16 cellular contexts compared by ENCODE assay signal in the genomic region with DNA sequence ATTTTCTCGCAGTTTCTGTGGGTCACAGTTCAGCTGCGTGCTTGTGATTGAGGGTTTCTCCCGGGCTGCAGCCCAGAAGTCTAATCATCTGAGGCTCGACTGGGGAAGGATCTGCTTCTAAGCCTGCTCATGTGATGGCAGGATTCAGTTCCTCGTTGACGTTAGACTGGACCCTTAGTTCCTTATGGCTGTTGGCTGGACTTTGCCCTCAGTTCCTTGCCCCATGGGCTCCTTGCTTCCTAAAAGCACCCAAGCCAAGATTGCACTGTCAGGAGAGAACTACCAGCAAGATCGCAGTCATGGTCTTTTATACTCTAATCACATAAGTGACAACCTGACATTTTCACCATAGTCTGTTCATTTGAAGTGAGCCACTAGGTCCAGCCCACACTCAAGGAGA.
A peak's percentile ranks its signal among the peaks of the same experiment; 100 is the strongest.
DNase-seq lines count a peak whose midpoint lies in the region; ATAC-seq and TF ChIP-seq lines count a peak whose summit lies in the region.
"Had no signal": no experiment of that assay in that cellular context is flagged by ENCODE, and none has a peak within 500 bp of the region (broad histone marks: within the 10 kb centered on the region; RNA-seq: fewer than 3 reads in every experiment).

No MANE protein-coding gene starts in this region.

- H3K36me3 ChIP-seq in HCT116 (ENCODE audit: control insufficient read depth in 1 of 2, insufficient read depth in 2 of 2, low read length in 2 of 2), result no peaks in the 10 kb centered on the region
- H3K36me3 ChIP-seq in upper lobe of right lung, result no peaks in the 10 kb centered on the region
- H3K36me3 ChIP-seq: HAP-1 had no signal

- no peaks in the 10 kb centered on the region for H3K79me2 ChIP-seq in HCT116 (ENCODE audit: insufficient read depth, low read length)

- no peak for TF ChIP-seq POLR2A in HCT116 (IDR thresholded peaks at IDR 0.05; ENCODE audit: borderline replicate concordance, extremely low read depth, insufficient read depth, insufficient read length)

- H3K4me1 ChIP-seq in HCT116 (ENCODE audit: control insufficient read depth in 1 of 2, insufficient read depth in 2 of 2, low read length in 2 of 2) (peaks cover 52 to 62% of the 10 kb centered on the region in 2 experiments), upper lobe of right lung (peaks cover 22% of the 10 kb centered on the region)
- H3K4me1 ChIP-seq: HAP-1 had no signal

- BruUV-seq in HCT116 (replicated peaks; lab: Mats Ljungman, UMichigan), result no TSS peak

- CTCF ChIA-PET in HCT116 (lab: Charles Lee), result interaction anchor here (1.3 to 5.1 kb wide), 2 partner anchors 9 to 15 kb away, joined by 3 to 32 read pairs; no protein-coding TSS in a partner anchor

- ATAC-seq in HCT116, result no peak
- peak; percentile 33 for ATAC-seq in upper lobe of right lung
- ATAC-seq in HG02884 (IDR thresholded peaks at IDR 0.05; ENCODE audit: unreplicated experiment), result no peak

- RAD21 ChIA-PET in HCT116 (lab: Charles Lee; ENCODE audit: low non-redundant PET in 1 of 2, low total read pairs in 2 of 2, uncharacterized antibody in 2 of 2, unreplicated experiment in 2 of 2), result no interaction called here

- H3K9ac ChIP-seq in HCT116 (ENCODE audit: low read length), result no peak overlapping the region

- peak overlapping the region; percentile 61 for H3K27ac ChIP-seq in HCT116 (ENCODE audit: low read depth, low read length)
- no peak overlapping the region for H3K27ac ChIP-seq in upper lobe of right lung

- H3K9me3 ChIP-seq in HCT116 (ENCODE audit: control insufficient read depth in 1 of 2, insufficient read depth in 1 of 2, low read depth in 1 of 2, low read length in 2 of 2), result no peaks in the 10 kb centered on the region
- no peaks in the 10 kb centered on the region for H3K9me3 ChIP-seq in upper lobe of right lung
- H3K9me3 ChIP-seq: HAP-1 had no signal

- H3K9me2 ChIP-seq in HCT116 (ENCODE audit: insufficient read depth), result no peaks in the 10 kb centered on the region

- intact Hi-C loops in HCT116 (cut with micrococcal nuclease), result loop anchor here (5.0 kb wide), 1 partner anchor 45 kb away; no protein-coding TSS in a partner anchor
- intact Hi-C loops in upper lobe of right lung (cut with DNase I), result no loop called here
- intact Hi-C loops in posterior vena cava (cut with DNase I), result no loop called here

- TF ChIP-seq CTCF in HCT116 (IDR thresholded peaks at IDR 0.05 in 2 of 3, conservative IDR thresholded peaks at IDR 0.05 in 1 of 3; ENCODE audit: borderline replicate concordance in 1 of 3, insufficient read depth in 1 of 3, low read depth in 2 of 3, low read length in 2 of 3) (no peak), upper lobe of right lung (IDR thresholded peaks at IDR 0.05) (no peak)

- POLR2A ChIA-PET in HCT116 (lab: Charles Lee), result no interaction called here

- DNase-seq in HCT116 (ENCODE audit: low read depth, low spot score) (no peak), LoVo (ENCODE audit: low spot score) (peak; percentile 46), islet precursor cell (peak; percentile 22), upper lobe of right lung (no peak), posterior vena cava (ENCODE audit: low spot score) (no peak)
- DNase-seq in effector CD4-positive, alpha-beta T cell, result no peak
- DNase-seq: CD4-positive, alpha-beta memory T cell; DMS79 treated with DMSO at 0.1 percent for 48 hours; KG1; NCI-H1092; NCI-H1694 treated with DMSO at 0.1 percent for 48 hours; NCI-H226; NCI-H524 treated with DMSO at 0.1 percent for 48 hours; SHP77 treated with DMSO at 0.1 percent for 48 hours had no signal

- H3K4me3 ChIP-seq in HCT116 (replicated peaks in 1 of 2; ENCODE audit: low read depth in 1 of 2, low read length in 2 of 2) (peak overlapping the region in 1 of 2 experiments; percentile 50; a peak in 2 of 4 replicates), upper lobe of right lung (no peak overlapping the region)
- H3K4me3 ChIP-seq: HAP-1 had no signal

- TF ChIP-seq RAD21 in HCT116 (IDR thresholded peaks at IDR 0.05; ENCODE audit: low read depth), result no peak

- no peaks in the 10 kb centered on the region for H4K20me1 ChIP-seq in HCT116 (ENCODE audit: insufficient read depth)

- H2AFZ ChIP-seq in HCT116 (ENCODE audit: low read depth, low read length, poor library complexity, severe bottlenecking), result no peak overlapping the region

- no peaks in the 10 kb centered on the region for H3K27me3 ChIP-seq in HCT116 (ENCODE audit: insufficient read depth, low read length)
- no peaks in the 10 kb centered on the region for H3K27me3 ChIP-seq in upper lobe of right lung

- H3K4me2 ChIP-seq in HCT116 (ENCODE audit: low read length), result peak overlapping the region; percentile 82

TF ChIP-seq in HCT116, 20 proteins besides CTCF, POLR2A, EP300 and RAD21:
- TF ChIP-seq SIN3A (IDR thresholded peaks at IDR 0.05; ENCODE audit: low read depth) (no peak), EZH2phosphoT487 (IDR thresholded peaks at IDR 0.05; ENCODE audit: borderline replicate concordance) (no peak), SP1 (IDR thresholded peaks at IDR 0.05; ENCODE audit: low read depth) (no peak), EZH2 (IDR thresholded peaks at IDR 0.05) (no peak), ELF1 (IDR thresholded peaks at IDR 0.05; ENCODE audit: borderline replicate concordance, low read depth) (no peak), FOSL1 (IDR thresholded peaks at IDR 0.05; ENCODE audit: low read depth) (no peak), TCF7L2 (IDR thresholded peaks at IDR 0.05; ENCODE audit: borderline replicate concordance, extremely low read depth, insufficient read depth, insufficient read length) (no peak), ZNF274 (IDR thresholded peaks at IDR 0.05; ENCODE audit: low read depth, low read length) (no peak), YY1 (IDR thresholded peaks at IDR 0.05; ENCODE audit: extremely low read depth, insufficient replicate concordance, low read depth, low read length) (no peak)
- TF ChIP-seq, protein P1, sequence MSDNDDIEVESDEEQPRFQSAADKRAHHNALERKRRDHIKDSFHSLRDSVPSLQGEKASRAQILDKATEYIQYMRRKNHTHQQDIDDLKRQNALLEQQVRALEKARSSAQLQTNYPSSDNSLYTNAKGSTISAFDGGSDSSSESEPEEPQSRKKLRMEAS (IDR thresholded peaks at IDR 0.05), result no peak
- TF ChIP-seq, protein P2, sequence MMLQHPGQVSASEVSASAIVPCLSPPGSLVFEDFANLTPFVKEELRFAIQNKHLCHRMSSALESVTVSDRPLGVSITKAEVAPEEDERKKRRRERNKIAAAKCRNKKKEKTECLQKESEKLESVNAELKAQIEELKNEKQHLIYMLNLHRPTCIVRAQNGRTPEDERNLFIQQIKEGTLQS (IDR thresholded peaks at IDR 0.05), result no peak
- TF ChIP-seq, protein P3, sequence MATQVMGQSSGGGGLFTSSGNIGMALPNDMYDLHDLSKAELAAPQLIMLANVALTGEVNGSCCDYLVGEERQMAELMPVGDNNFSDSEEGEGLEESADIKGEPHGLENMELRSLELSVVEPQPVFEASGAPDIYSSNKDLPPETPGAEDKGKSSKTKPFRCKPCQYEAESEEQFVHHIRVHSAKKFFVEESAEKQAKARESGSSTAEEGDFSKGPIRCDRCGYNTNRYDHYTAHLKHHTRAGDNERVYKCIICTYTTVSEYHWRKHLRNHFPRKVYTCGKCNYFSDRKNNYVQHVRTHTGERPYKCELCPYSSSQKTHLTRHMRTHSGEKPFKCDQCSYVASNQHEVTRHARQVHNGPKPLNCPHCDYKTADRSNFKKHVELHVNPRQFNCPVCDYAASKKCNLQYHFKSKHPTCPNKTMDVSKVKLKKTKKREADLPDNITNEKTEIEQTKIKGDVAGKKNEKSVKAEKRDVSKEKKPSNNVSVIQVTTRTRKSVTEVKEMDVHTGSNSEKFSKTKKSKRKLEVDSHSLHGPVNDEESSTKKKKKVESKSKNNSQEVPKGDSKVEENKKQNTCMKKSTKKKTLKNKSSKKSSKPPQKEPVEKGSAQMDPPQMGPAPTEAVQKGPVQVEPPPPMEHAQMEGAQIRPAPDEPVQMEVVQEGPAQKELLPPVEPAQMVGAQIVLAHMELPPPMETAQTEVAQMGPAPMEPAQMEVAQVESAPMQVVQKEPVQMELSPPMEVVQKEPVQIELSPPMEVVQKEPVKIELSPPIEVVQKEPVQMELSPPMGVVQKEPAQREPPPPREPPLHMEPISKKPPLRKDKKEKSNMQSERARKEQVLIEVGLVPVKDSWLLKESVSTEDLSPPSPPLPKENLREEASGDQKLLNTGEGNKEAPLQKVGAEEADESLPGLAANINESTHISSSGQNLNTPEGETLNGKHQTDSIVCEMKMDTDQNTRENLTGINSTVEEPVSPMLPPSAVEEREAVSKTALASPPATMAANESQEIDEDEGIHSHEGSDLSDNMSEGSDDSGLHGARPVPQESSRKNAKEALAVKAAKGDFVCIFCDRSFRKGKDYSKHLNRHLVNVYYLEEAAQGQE (IDR thresholded peaks at IDR 0.05; ENCODE audit: low read depth), result no peak

Comparison
In these comparisons a context has a peak if more than half of its experiments do, and no peak if none do; other contexts are left out.
1. DNase-seq: peak in LoVo (single experiment) and islet precursor cell (single experiment); none in HCT116 (single experiment), upper lobe of right lung (single experiment), posterior vena cava (single experiment) and effector CD4-positive, alpha-beta T cell (single experiment).